7 cellular contexts compared by ENCODE assay signal in genomic region chr2:8312861-8313768, GRCh38.
DNase-seq lines count a peak whose midpoint lies in the region; ATAC-seq, FAIRE-seq and TF ChIP-seq lines count a peak whose summit lies in the region.

No MANE protein-coding gene starts in this region.

- DNase-seq in NCI-H460 (ENCODE audit: extremely low read depth, low read depth) (peak; percentile 30), bronchial epithelial cell (ENCODE audit: low read depth) (peak; percentile 10), NCI-H1417 treated with DMSO at 0.1 percent for 48 hours (lab: John Stamatoyannopoulos, UW) (no peak), posterior cingulate gyrus (no peak), NK-92 (lab: John Stamatoyannopoulos, UW; ENCODE audit: unreplicated experiment) (no peak)

- ATAC-seq in GM18873 (IDR thresholded peaks at IDR 0.05; ENCODE audit: low FRiP score, unreplicated experiment) (peak; percentile 91), HG02798 (IDR thresholded peaks at IDR 0.05; ENCODE audit: poor library complexity, unreplicated experiment) (peak; percentile 83)

- intact Hi-C loops in posterior cingulate gyrus (cut with DNase I), result no loop called here

- no peaks in the 10 kb centered on the region for H3K36me3 ChIP-seq in bronchial epithelial cell (ENCODE audit: control insufficient read depth, insufficient read depth, low read length)

- no peaks in the 10 kb centered on the region for H3K27me3 ChIP-seq in bronchial epithelial cell (ENCODE audit: control insufficient read depth, insufficient read depth, low read length)

- TF ChIP-seq CTCF in bronchial epithelial cell (IDR thresholded peaks at IDR 0.05; ENCODE audit: insufficient read depth, low read length, severe bottlenecking), result no peak

- H3K4me3 ChIP-seq in bronchial epithelial cell (ENCODE audit: low read depth, low read length), result no peak overlapping the region

- no peak for FAIRE-seq in bronchial epithelial cell (lab: Jason Lieb, UNC)

Comparison
In these comparisons a context has a peak if more than half of its experiments do, and no peak if none do; other contexts are left out.
1. DNase-seq: peak in NCI-H460 (single experiment) and bronchial epithelial cell (single experiment); none in NCI-H1417 treated with DMSO at 0.1 percent for 48 hours (single experiment), posterior cingulate gyrus (0 of 10) and NK-92 (single experiment).